1 cellular context compared by ENCODE assay signal in the genomic region with DNA sequence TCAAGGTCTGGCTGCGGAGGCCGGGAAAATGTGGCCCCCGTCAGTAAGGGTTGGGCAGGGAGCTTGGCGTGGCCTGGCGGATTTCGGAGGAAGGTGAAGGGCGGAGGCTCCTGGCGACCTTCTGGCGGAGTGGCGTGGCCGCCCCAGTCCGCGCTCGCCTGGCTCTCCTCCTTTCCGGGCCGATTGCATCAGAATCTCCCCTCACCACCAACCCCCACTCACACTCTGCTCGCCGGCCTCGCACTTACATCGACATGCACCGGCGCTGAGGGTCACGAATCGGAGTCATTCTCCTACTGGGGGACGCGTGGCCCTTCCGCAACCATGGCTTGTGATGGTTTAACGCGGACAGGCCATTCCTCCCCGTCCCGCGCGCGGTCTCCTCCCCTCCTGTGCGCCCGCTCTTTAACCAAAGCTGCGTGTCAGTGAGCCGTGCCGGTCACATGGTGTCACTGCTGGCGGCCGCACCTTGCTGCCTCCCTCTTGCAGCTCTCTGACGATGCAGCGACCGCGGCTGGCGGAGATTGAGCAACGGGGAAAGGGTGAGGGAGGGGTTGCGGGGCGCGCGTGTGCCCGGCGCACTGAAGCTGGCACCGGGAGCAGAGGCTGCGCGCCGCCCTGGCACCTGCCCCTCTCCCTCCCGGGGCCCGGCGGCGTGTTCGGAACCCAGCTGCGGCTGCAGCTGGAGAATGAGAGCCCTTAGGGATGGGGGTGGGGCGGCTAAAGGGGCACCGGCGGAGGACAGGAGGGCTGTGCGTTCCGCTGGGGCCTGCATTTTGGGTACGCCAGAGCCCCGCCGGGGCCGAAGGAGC.
TF ChIP-seq lines count a peak whose summit lies in the region.

A gene (minus strand): TSS at position 427 of the 812 bp plus-strand sequence. CDS start 29,243 bp downstream, outside the sequence.

TF ChIP-seq in HepG2, 621 proteins besides CTCF, POLR2A, EP300 and RAD21 (continued from another document and continues in another):
- TF ChIP-seq, protein P1, sequence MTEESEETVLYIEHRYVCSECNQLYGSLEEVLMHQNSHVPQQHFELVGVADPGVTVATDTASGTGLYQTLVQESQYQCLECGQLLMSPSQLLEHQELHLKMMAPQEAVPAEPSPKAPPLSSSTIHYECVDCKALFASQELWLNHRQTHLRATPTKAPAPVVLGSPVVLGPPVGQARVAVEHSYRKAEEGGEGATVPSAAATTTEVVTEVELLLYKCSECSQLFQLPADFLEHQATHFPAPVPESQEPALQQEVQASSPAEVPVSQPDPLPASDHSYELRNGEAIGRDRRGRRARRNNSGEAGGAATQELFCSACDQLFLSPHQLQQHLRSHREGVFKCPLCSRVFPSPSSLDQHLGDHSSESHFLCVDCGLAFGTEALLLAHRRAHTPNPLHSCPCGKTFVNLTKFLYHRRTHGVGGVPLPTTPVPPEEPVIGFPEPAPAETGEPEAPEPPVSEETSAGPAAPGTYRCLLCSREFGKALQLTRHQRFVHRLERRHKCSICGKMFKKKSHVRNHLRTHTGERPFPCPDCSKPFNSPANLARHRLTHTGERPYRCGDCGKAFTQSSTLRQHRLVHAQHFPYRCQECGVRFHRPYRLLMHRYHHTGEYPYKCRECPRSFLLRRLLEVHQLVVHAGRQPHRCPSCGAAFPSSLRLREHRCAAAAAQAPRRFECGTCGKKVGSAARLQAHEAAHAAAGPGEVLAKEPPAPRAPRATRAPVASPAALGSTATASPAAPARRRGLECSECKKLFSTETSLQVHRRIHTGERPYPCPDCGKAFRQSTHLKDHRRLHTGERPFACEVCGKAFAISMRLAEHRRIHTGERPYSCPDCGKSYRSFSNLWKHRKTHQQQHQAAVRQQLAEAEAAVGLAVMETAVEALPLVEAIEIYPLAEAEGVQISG (CRISPR knock-in tag; IDR thresholded peaks at IDR 0.05) = peak; percentile 83
- TF ChIP-seq, protein P2, sequence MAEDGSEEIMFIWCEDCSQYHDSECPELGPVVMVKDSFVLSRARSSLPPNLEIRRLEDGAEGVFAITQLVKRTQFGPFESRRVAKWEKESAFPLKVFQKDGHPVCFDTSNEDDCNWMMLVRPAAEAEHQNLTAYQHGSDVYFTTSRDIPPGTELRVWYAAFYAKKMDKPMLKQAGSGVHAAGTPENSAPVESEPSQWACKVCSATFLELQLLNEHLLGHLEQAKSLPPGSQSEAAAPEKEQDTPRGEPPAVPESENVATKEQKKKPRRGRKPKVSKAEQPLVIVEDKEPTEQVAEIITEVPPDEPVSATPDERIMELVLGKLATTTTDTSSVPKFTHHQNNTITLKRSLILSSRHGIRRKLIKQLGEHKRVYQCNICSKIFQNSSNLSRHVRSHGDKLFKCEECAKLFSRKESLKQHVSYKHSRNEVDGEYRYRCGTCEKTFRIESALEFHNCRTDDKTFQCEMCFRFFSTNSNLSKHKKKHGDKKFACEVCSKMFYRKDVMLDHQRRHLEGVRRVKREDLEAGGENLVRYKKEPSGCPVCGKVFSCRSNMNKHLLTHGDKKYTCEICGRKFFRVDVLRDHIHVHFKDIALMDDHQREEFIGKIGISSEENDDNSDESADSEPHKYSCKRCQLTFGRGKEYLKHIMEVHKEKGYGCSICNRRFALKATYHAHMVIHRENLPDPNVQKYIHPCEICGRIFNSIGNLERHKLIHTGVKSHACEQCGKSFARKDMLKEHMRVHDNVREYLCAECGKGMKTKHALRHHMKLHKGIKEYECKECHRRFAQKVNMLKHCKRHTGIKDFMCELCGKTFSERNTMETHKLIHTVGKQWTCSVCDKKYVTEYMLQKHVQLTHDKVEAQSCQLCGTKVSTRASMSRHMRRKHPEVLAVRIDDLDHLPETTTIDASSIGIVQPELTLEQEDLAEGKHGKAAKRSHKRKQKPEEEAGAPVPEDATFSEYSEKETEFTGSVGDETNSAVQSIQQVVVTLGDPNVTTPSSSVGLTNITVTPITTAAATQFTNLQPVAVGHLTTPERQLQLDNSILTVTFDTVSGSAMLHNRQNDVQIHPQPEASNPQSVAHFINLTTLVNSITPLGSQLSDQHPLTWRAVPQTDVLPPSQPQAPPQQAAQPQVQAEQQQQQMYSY (CRISPR knock-in tag; IDR thresholded peaks at IDR 0.05) = peak; percentile 64
- TF ChIP-seq, protein P3, sequence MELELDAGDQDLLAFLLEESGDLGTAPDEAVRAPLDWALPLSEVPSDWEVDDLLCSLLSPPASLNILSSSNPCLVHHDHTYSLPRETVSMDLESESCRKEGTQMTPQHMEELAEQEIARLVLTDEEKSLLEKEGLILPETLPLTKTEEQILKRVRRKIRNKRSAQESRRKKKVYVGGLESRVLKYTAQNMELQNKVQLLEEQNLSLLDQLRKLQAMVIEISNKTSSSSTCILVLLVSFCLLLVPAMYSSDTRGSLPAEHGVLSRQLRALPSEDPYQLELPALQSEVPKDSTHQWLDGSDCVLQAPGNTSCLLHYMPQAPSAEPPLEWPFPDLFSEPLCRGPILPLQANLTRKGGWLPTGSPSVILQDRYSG (CRISPR knock-in tag; IDR thresholded peaks at IDR 0.05) = 0 out of 2 replicates have a peak, but pooled peaks have one; percentile 53
- TF ChIP-seq CENPX (CRISPR knock-in tag; IDR thresholded peaks at IDR 0.05) (no peak), MED13 (CRISPR knock-in tag; IDR thresholded peaks at IDR 0.05) (peak; percentile 79), ZNF788 (CRISPR knock-in tag; IDR thresholded peaks at IDR 0.05; ENCODE audit: borderline replicate concordance) (peak; percentile 93; the same call in 1 of the 2 replicates), SMAD3 (CRISPR knock-in tag; IDR thresholded peaks at IDR 0.05) (no peak; the same call in none of the 2 replicates), TCF12 (IDR thresholded peaks at IDR 0.05) (no peak), TCF12 (CRISPR knock-in tag; IDR thresholded peaks at IDR 0.05) (no peak), NFATC3 (CRISPR knock-in tag; IDR thresholded peaks at IDR 0.05) (peak; percentile 45; the same call in 1 of the 2 replicates), HDAC2 (CRISPR knock-in tag; IDR thresholded peaks at IDR 0.05) (peak; percentile 69), FOXO1 (CRISPR knock-in tag; IDR thresholded peaks at IDR 0.05) (peak; percentile 17; the same call in 1 of the 2 replicates), CEBPB (IDR thresholded peaks at IDR 0.05; ENCODE audit: borderline replicate concordance, low read depth, low read length) (peak; percentile 91), SP2 (CRISPR knock-in tag; IDR thresholded peaks at IDR 0.05) (no peak), ZNF256 (CRISPR knock-in tag; conservative IDR thresholded peaks at IDR 0.05) (peak; percentile 77; the same call in 1 of the 2 replicates), CC2D1A (CRISPR knock-in tag; IDR thresholded peaks at IDR 0.05) (0 out of 2 replicates have a peak, but pooled peaks have one; percentile 88), ZNF441 (CRISPR knock-in tag; IDR thresholded peaks at IDR 0.05; ENCODE audit: borderline replicate concordance) (peak; percentile 94), NCOA1 (CRISPR knock-in tag; IDR thresholded peaks at IDR 0.05) (peak; percentile 80; the same call in 1 of the 2 replicates), SOX5 (CRISPR knock-in tag; IDR thresholded peaks at IDR 0.05; ENCODE audit: borderline replicate concordance) (peak; percentile 54; the same call in 1 of the 2 replicates), ZNF484 (CRISPR knock-in tag; IDR thresholded peaks at IDR 0.05; ENCODE audit: borderline replicate concordance, low read depth) (no peak; the same call in 1 of the 2 replicates), ZNF891 (CRISPR knock-in tag; IDR thresholded peaks at IDR 0.05) (peak; percentile 95), ZNF446 (CRISPR knock-in tag; IDR thresholded peaks at IDR 0.05) (0 out of 2 replicates have a peak, but pooled peaks have one; percentile 80), ZNF546 (CRISPR knock-in tag; conservative IDR thresholded peaks at IDR 0.05) (peak; percentile 61; the same call in 1 of the 2 replicates), NFKB2 (CRISPR knock-in tag; IDR thresholded peaks at IDR 0.05; ENCODE audit: borderline replicate concordance) (peak; percentile 96)
- TF ChIP-seq, protein P4, sequence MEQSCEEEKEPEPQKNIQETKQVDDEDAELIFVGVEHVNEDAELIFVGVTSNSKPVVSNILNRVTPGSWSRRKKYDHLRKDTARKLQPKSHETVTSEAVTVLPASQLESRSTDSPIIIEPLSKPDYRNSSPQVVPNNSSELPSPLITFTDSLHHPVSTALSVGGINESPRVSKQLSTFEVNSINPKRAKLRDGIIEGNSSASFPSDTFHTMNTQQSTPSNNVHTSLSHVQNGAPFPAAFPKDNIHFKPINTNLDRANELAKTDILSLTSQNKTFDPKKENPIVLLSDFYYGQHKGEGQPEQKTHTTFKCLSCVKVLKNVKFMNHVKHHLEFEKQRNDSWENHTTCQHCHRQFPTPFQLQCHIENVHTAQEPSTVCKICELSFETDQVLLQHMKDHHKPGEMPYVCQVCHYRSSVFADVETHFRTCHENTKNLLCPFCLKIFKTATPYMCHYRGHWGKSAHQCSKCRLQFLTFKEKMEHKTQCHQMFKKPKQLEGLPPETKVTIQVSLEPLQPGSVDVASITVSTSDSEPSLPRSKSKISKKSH (CRISPR knock-in tag; IDR thresholded peaks at IDR 0.05; ENCODE audit: borderline replicate concordance) = no peak; the same call in 1 of the 2 replicates
- TF ChIP-seq, protein P5, sequence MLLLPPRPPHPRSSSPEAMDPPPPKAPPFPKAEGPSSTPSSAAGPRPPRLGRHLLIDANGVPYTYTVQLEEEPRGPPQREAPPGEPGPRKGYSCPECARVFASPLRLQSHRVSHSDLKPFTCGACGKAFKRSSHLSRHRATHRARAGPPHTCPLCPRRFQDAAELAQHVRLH (CRISPR knock-in tag; IDR thresholded peaks at IDR 0.05; ENCODE audit: borderline replicate concordance, low read depth) = no peak; the same call in 1 of the 2 replicates
- TF ChIP-seq, protein P6, sequence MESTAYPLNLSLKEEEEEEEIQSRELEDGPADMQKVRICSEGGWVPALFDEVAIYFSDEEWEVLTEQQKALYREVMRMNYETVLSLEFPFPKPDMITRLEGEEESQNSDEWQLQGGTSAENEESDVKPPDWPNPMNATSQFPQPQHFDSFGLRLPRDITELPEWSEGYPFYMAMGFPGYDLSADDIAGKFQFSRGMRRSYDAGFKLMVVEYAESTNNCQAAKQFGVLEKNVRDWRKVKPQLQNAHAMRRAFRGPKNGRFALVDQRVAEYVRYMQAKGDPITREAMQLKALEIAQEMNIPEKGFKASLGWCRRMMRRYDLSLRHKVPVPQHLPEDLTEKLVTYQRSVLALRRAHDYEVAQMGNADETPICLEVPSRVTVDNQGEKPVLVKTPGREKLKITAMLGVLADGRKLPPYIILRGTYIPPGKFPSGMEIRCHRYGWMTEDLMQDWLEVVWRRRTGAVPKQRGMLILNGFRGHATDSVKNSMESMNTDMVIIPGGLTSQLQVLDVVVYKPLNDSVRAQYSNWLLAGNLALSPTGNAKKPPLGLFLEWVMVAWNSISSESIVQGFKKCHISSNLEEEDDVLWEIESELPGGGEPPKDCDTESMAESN (CRISPR knock-in tag; conservative IDR thresholded peaks at IDR 0.05) = peak; percentile 91
- TF ChIP-seq, protein P7, sequence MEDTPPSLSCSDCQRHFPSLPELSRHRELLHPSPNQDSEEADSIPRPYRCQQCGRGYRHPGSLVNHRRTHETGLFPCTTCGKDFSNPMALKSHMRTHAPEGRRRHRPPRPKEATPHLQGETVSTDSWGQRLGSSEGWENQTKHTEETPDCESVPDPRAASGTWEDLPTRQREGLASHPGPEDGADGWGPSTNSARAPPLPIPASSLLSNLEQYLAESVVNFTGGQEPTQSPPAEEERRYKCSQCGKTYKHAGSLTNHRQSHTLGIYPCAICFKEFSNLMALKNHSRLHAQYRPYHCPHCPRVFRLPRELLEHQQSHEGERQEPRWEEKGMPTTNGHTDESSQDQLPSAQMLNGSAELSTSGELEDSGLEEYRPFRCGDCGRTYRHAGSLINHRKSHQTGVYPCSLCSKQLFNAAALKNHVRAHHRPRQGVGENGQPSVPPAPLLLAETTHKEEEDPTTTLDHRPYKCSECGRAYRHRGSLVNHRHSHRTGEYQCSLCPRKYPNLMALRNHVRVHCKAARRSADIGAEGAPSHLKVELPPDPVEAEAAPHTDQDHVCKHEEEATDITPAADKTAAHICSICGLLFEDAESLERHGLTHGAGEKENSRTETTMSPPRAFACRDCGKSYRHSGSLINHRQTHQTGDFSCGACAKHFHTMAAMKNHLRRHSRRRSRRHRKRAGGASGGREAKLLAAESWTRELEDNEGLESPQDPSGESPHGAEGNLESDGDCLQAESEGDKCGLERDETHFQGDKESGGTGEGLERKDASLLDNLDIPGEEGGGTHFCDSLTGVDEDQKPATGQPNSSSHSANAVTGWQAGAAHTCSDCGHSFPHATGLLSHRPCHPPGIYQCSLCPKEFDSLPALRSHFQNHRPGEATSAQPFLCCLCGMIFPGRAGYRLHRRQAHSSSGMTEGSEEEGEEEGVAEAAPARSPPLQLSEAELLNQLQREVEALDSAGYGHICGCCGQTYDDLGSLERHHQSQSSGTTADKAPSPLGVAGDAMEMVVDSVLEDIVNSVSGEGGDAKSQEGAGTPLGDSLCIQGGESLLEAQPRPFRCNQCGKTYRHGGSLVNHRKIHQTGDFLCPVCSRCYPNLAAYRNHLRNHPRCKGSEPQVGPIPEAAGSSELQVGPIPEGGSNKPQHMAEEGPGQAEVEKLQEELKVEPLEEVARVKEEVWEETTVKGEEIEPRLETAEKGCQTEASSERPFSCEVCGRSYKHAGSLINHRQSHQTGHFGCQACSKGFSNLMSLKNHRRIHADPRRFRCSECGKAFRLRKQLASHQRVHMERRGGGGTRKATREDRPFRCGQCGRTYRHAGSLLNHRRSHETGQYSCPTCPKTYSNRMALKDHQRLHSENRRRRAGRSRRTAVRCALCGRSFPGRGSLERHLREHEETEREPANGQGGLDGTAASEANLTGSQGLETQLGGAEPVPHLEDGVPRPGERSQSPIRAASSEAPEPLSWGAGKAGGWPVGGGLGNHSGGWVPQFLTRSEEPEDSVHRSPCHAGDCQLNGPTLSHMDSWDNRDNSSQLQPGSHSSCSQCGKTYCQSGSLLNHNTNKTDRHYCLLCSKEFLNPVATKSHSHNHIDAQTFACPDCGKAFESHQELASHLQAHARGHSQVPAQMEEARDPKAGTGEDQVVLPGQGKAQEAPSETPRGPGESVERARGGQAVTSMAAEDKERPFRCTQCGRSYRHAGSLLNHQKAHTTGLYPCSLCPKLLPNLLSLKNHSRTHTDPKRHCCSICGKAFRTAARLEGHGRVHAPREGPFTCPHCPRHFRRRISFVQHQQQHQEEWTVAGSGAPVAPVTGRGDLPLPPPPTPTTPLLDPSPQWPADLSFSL (CRISPR knock-in tag; IDR thresholded peaks at IDR 0.05) = 0 out of 2 replicates have a peak, but pooled peaks have one; percentile 56
- TF ChIP-seq, protein P8, sequence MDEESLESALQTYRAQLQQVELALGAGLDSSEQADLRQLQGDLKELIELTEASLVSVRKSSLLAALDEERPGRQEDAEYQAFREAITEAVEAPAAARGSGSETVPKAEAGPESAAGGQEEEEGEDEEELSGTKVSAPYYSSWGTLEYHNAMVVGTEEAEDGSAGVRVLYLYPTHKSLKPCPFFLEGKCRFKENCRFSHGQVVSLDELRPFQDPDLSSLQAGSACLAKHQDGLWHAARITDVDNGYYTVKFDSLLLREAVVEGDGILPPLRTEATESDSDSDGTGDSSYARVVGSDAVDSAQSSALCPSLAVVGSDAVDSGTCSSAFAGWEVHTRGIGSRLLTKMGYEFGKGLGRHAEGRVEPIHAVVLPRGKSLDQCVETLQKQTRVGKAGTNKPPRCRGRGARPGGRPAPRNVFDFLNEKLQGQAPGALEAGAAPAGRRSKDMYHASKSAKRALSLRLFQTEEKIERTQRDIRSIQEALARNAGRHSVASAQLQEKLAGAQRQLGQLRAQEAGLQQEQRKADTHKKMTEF (CRISPR knock-in tag; IDR thresholded peaks at IDR 0.05) = peak; percentile 77
